Comparison of ENCODE assay signal across 18 cellular contexts in the genomic region with DNA sequence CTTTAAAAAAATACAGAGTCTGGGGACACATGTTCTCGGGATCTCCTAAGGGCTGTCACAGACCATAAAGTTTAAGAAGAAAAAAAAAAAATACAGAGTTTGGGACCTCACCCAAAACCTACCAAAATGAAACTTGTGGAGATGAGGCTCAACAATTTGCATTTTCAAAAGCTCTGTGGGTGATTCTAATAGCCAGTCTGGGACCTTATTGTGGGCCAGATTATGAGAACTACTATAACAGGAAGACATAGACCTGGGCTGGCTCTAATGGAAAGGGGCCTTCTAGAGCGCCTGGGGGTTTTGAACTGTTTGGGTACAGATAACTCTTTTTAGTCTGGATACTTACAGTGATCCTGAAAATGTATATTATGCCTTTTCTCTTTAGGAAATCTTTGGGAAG.
"Had no signal": no experiment of that assay in that cellular context is flagged by ENCODE, and none has a peak within 500 bp of the region (broad histone marks: within the 10 kb centered on the region; RNA-seq: fewer than 3 reads in every experiment).

No MANE protein-coding gene starts in this region.

- H3K4me3 ChIP-seq: thoracic aorta had no signal

- H3K36me3 Mint-ChIP-seq: activated naive CD4-positive, alpha-beta T cell treated with anti-CD3 and anti-CD28 coated beads, Interleukin-2, amount 50 U/mL, for 72 hours; natural killer cell had no signal

- H3K27ac ChIP-seq: brain microvascular endothelial cell, epithelial cell of prostate, thoracic aorta had no signal

- H3K9me3 Mint-ChIP-seq: activated naive CD4-positive, alpha-beta T cell treated with anti-CD3 and anti-CD28 coated beads, Interleukin-2, amount 50 U/mL, for 72 hours; dendritic cell treated with granulocyte-macrophage colony-stimulating factor and Interleukin-4, amounts not matched to agents 40 ng/mL and 50 ng/mL, for 4 days; effector memory CD8-positive, alpha-beta T cell; stimulated activated naive CD8-positive, alpha-beta T cell treated with anti-CD3 and anti-CD28 coated beads, Interleukin-15, Interleukin-2, amounts not matched to agents 100 ng/mL and 50 ng/mL, for 24 hours; T-helper 2 cell treated with Interferon-gamma antibody and Interleukin-4, amounts not matched to agents 5 μg/mL and 100 μg/mL, for 36 hours had no signal

- H3K27ac Mint-ChIP-seq: activated naive CD4-positive, alpha-beta T cell treated with anti-CD3 and anti-CD28 coated beads, Interleukin-2, amount 50 U/mL, for 72 hours; dendritic cell treated with granulocyte-macrophage colony-stimulating factor and Interleukin-4, amounts not matched to agents 40 ng/mL and 50 ng/mL, for 4 days; effector memory CD8-positive, alpha-beta T cell; natural killer cell; stimulated activated naive CD8-positive, alpha-beta T cell treated with anti-CD3 and anti-CD28 coated beads, Interleukin-15, Interleukin-2, amounts not matched to agents 100 ng/mL and 50 ng/mL, for 24 hours; T-helper 2 cell treated with Interferon-gamma antibody and Interleukin-4, amounts not matched to agents 5 μg/mL and 100 μg/mL, for 36 hours had no signal

- H3K36me3 ChIP-seq: brain microvascular endothelial cell, thoracic aorta had no signal

- H3K27me3 Mint-ChIP-seq: dendritic cell treated with granulocyte-macrophage colony-stimulating factor and Interleukin-4, amounts not matched to agents 40 ng/mL and 50 ng/mL, for 4 days had no signal

- ATAC-seq: activated CD4-positive, CD25-positive, alpha-beta regulatory T cell treated with anti-CD3 and anti-CD28 coated beads, Interleukin-2, amount 50 U/mL, for 24 hours; activated naive CD4-positive, alpha-beta T cell treated with anti-CD3 and anti-CD28 coated beads, Interleukin-2, amount 50 U/mL, for 72 hours; effector memory CD8-positive, alpha-beta T cell; left cardiac atrium; natural killer cell had no signal

- H3K4me3 Mint-ChIP-seq: dendritic cell treated with granulocyte-macrophage colony-stimulating factor and Interleukin-4, amounts not matched to agents 40 ng/mL and 50 ng/mL, for 4 days; effector memory CD8-positive, alpha-beta T cell; natural killer cell; stimulated activated naive CD8-positive, alpha-beta T cell treated with anti-CD3 and anti-CD28 coated beads, Interleukin-15, Interleukin-2, amounts not matched to agents 100 ng/mL and 50 ng/mL, for 24 hours; T-helper 2 cell treated with Interferon-gamma antibody and Interleukin-4, amounts not matched to agents 5 μg/mL and 100 μg/mL, for 36 hours had no signal

- H3K4me1 Mint-ChIP-seq: natural killer cell had no signal

- DNase-seq: activated CD4-positive, alpha-beta T cell treated with anti-CD3 and anti-CD28 coated beads, Interleukin-2, amount 50 U/mL, for 4 hours; activated effector memory CD4-positive, alpha-beta T cell treated with anti-CD3 and anti-CD28 coated beads, Interleukin-2, amount 50 U/mL, for 16 hours; activated T-cell treated with anti-CD3 and anti-CD28 coated beads, Interleukin-2, amount 50 U/mL, for 1 hour; amniotic stem cell; brain microvascular endothelial cell; effector memory CD8-positive, alpha-beta T cell; hypothalamus; left cardiac atrium; natural killer cell; occipital lobe; stimulated activated CD4-positive, alpha-beta T cell treated with anti-CD3 and anti-CD28 coated beads, Interleukin-4, amount 100 ng/mL, for 24 hours had no signal

- H3K9me3 ChIP-seq: thoracic aorta had no signal
